ENCODE assay signal across 25 cellular contexts in genomic region chr3:58783845-58784244, GRCh38.
"Had no signal": no experiment of that assay in that cellular context is flagged by ENCODE, and none has a peak within 500 bp of the region (broad histone marks: within the 10 kb centered on the region; RNA-seq: fewer than 3 reads in every experiment).

No MANE protein-coding gene starts in this region.

- H3K4me3 Mint-ChIP-seq: activated B cell treated with CpG ODN at 0.5 μM for 24 hours; activated CD4-positive, alpha-beta memory T cell treated with anti-CD3 and anti-CD28 coated beads for 36 hours; activated CD4-positive, alpha-beta T cell treated with anti-CD3 and anti-CD28 coated beads, Interleukin-2, amount 10 ng/mL, durations not matched to agents 24 days and 14 days; activated naive CD4-positive, alpha-beta T cell treated with anti-CD3 and anti-CD28 coated beads for 36 hours; activated naive CD8-positive, alpha-beta T cell; activated T-cell treated with anti-CD3 and anti-CD28 coated beads, Interleukin-2, amount 50 U/mL, for 4 hours; brain; central memory CD8-positive, alpha-beta T cell had no signal

- ATAC-seq: activated T-cell treated with anti-CD3 and anti-CD28 coated beads, Interleukin-2, amount 50 U/mL, for 4 hours had no signal

- H3K27ac Mint-ChIP-seq: activated B cell treated with CpG ODN at 0.5 μM for 24 hours; activated CD4-positive, alpha-beta memory T cell treated with anti-CD3 and anti-CD28 coated beads for 36 hours; activated CD4-positive, alpha-beta T cell treated with anti-CD3 and anti-CD28 coated beads, Interleukin-2, amount 10 ng/mL, durations not matched to agents 24 days and 14 days; activated naive CD4-positive, alpha-beta T cell treated with anti-CD3 and anti-CD28 coated beads for 36 hours; activated naive CD8-positive, alpha-beta T cell; brain had no signal

- H3K27me3 Mint-ChIP-seq: activated B cell treated with CpG ODN at 0.5 μM for 24 hours; activated CD4-positive, alpha-beta memory T cell treated with anti-CD3 and anti-CD28 coated beads for 36 hours; activated CD4-positive, alpha-beta T cell treated with anti-CD3 and anti-CD28 coated beads, Interleukin-2, amount 10 ng/mL, durations not matched to agents 24 days and 14 days; activated naive CD8-positive, alpha-beta T cell; central memory CD8-positive, alpha-beta T cell had no signal

- H3K36me3 Mint-ChIP-seq: activated CD4-positive, alpha-beta memory T cell treated with anti-CD3 and anti-CD28 coated beads for 36 hours; activated naive CD8-positive, alpha-beta T cell had no signal

- DNase-seq: activated B cell treated with CpG ODN at 0.5 μM for 24 hours; activated CD4-positive, alpha-beta memory T cell treated with anti-CD3 and anti-CD28 coated beads for 36 hours; activated CD4-positive, alpha-beta T cell treated with anti-CD3 and anti-CD28 coated beads for 1 hour; activated CD4-positive, alpha-beta T cell treated with anti-CD3 and anti-CD28 coated beads, Interleukin-2, amount 10 ng/mL, durations not matched to agents 24 days and 14 days; activated CD8-positive, alpha-beta memory T cell treated with anti-CD3 and anti-CD28 coated beads for 24 hours; activated gamma-delta T cell; activated naive CD4-positive, alpha-beta T cell treated with anti-CD3 and anti-CD28 coated beads for 36 hours; activated T-cell treated with anti-CD3 and anti-CD28 coated beads, Interleukin-2, amount 50 U/mL, for 4 hours; amygdala; Kasumi-1; NCI-H1092 treated with DMSO at 0.1 percent for 48 hours; NCI-H1417 treated with DMSO at 0.1 percent for 48 hours; NCI-H1694; NCI-H2029; NCI-H2107; NCI-H2171 treated with DMSO at 0.1 percent for 48 hours; NCI-H226; NCI-H526 treated with DMSO at 0.1 percent for 48 hours; NCI-H82; SHP77 treated with DMSO at 0.1 percent for 48 hours; T-helper 2 cell; T1000 had no signal

- H3K4me1 Mint-ChIP-seq: activated B cell treated with CpG ODN at 0.5 μM for 24 hours; activated CD4-positive, alpha-beta T cell treated with anti-CD3 and anti-CD28 coated beads, Interleukin-2, amount 10 ng/mL, durations not matched to agents 24 days and 14 days; brain; central memory CD8-positive, alpha-beta T cell had no signal
